Comparison of ENCODE assay signal across 8 cellular contexts in the genomic region with DNA sequence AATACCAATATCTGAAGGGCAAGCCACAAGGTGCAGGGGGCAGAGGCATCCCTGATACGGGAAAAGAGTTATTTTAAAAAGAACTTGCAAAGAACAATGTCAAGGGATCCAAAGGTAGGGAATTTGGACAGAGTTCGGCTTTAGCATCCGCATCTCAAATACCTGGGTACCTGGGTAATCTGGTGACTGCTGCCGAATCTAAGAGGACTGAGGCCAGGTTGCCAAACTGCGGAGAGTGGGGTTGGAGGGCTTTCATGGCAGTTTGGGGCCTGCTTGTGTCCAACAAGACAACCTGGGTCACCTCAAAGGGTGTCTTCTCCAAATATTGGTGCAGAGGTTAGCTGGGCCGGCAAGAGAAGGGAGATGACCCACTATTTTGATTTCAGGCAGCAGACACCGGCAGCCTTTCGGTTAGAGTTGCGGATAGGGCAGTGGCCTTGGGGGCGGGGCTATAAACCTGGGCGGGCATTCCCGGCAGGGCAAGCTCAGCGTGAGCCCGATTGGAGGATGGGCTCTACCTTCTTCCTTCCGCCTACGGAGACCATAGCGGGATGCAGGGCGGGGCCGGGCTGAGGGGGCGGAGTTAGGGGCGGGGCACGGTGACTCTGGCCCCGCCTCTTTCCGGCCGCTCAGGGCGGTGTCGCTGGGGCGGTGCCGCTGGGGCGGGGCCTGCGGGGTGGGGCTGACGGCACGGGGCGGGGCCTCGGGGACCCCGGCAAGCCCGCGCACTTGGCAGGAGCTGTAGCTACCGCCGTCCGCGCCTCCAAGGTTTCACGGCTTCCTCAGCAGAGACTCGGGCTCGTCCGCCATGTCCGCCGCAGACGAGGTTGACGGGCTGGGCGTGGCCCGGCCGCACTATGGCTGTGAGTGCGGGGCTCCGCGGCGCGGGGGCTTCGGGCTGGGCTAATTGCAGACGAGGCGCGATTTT. TPM values are rescaled to one million over a fixed set of nuclear protein-coding genes. Genes with fewer than 3 reads are reported as not detected.
A peak's percentile ranks its signal among the peaks of the same experiment; 100 is the strongest.
DNase-seq lines count a peak whose midpoint lies in the region; ATAC-seq and FAIRE-seq lines count a peak whose summit lies in the region.

Gene IQGAP1 (plus strand): TSS at position 709 of the 928 bp plus-strand sequence. CDS start 100 bp downstream, at position 809.

- H3K36me3 Mint-ChIP-seq in naive thymus-derived CD4-positive, alpha-beta T cell = peaks cover 14 to 23% (median 20%) of the 10 kb centered on the region in 5 donors
- H3K36me3 Mint-ChIP-seq in stimulated activated naive B cell treated with anti-CD40 and anti-IgM and Interleukin-4, amounts not matched to agents 10 μg/mL and 1 μg/mL and 100 μg/mL, for 72 hours = peaks cover 27 to 35% of the 10 kb centered on the region in 2 donors

- peaks cover 29 to 33% of the 10 kb centered on the region in 2 donors for H3K4me1 ChIP-seq in naive thymus-derived CD4-positive, alpha-beta T cell (ENCODE audit: control insufficient read depth in 2 of 2, insufficient read depth in 2 of 2, low read length in 2 of 2)

- no peaks in the 10 kb centered on the region for H3K9me3 ChIP-seq in KOPT-K1 (ENCODE audit: insufficient read depth, low read length, poor library complexity, severe bottlenecking)
- no peaks in the 10 kb centered on the region for H3K9me3 ChIP-seq in naive thymus-derived CD4-positive, alpha-beta T cell (ENCODE audit: control insufficient read depth in 2 of 3, low read length in 3 of 3)

- DNase-seq in DMS79 (lab: John Stamatoyannopoulos, UW) (peak; percentile 68), RCC 7860 (ENCODE audit: low spot score) (peak; percentile 94), activated T-helper 1 cell treated with Interleukin-2 at 50 U/mL for 16 hours (ENCODE audit: low read depth) (peak; percentile 92), fibroblast of gingiva (ENCODE audit: low read depth) (peak; percentile 96)
- DNase-seq in naive thymus-derived CD4-positive, alpha-beta T cell = peak; percentile 91 to 96 (median 94)
- DNase-seq in stimulated activated naive B cell treated with anti-CD40 and anti-IgM and Interleukin-4, amounts not matched to agents 10 μg/mL and 1 μg/mL and 100 μg/mL, for 72 hours = peak; percentile 94

- peak within 1 kb of the TSS; percentile 88 for H3K4me3 ChIP-seq in naive thymus-derived CD4-positive, alpha-beta T cell (ENCODE audit: low read length)

- ATAC-seq in GM21786 (IDR thresholded peaks at IDR 0.05; ENCODE audit: unreplicated experiment) = peak; percentile 96
- ATAC-seq in naive thymus-derived CD4-positive, alpha-beta T cell = peak; percentile 97
- ATAC-seq in stimulated activated naive B cell treated with anti-CD40 and anti-IgM and Interleukin-4, amounts not matched to agents 10 μg/mL and 1 μg/mL and 100 μg/mL, for 72 hours (replicated peaks) = peak; percentile 86 to 92

- peak within 1 kb of the TSS; percentile 68 to 99 (median 94) for H3K27ac Mint-ChIP-seq in naive thymus-derived CD4-positive, alpha-beta T cell
- peak within 1 kb of the TSS; percentile 99 for H3K27ac Mint-ChIP-seq in stimulated activated naive B cell treated with anti-CD40 and anti-IgM and Interleukin-4, amounts not matched to agents 10 μg/mL and 1 μg/mL and 100 μg/mL, for 72 hours

- H3K27ac ChIP-seq in KOPT-K1 (ENCODE audit: low read depth, low read length, poor library complexity, severe bottlenecking) = peak within 1 kb of the TSS; percentile 75
- peak within 1 kb of the TSS; percentile 93 for H3K27ac ChIP-seq in naive thymus-derived CD4-positive, alpha-beta T cell (ENCODE audit: low read depth, low read length)

- peaks cover 29% of the 10 kb centered on the region for H3K36me3 ChIP-seq in KOPT-K1 (ENCODE audit: insufficient read depth, low read length)
- H3K36me3 ChIP-seq in naive thymus-derived CD4-positive, alpha-beta T cell (ENCODE audit: control insufficient read depth in 2 of 3, insufficient read depth in 3 of 3, low read length in 3 of 3) = peaks cover 0 to 7% (median 0%) of the 10 kb centered on the region in 3 experiments

- CTCF ChIA-PET in naive thymus-derived CD4-positive, alpha-beta T cell (lab: Charles Lee) = interaction anchor here (0.6 to 2.0 kb wide), 4 partner anchors 10 to 542 kb away, joined by 3 to 7 read pairs (median 3); no protein-coding TSS in a partner anchor

- H3K27me3 Mint-ChIP-seq in naive thymus-derived CD4-positive, alpha-beta T cell = no peaks in the 10 kb centered on the region
- H3K27me3 Mint-ChIP-seq in stimulated activated naive B cell treated with anti-CD40 and anti-IgM and Interleukin-4, amounts not matched to agents 10 μg/mL and 1 μg/mL and 100 μg/mL, for 72 hours = no peaks in the 10 kb centered on the region

- H3K9me3 Mint-ChIP-seq in naive thymus-derived CD4-positive, alpha-beta T cell = peaks cover 0 to 1% (median 0%) of the 10 kb centered on the region in 11 donors
- H3K9me3 Mint-ChIP-seq in stimulated activated naive B cell treated with anti-CD40 and anti-IgM and Interleukin-4, amounts not matched to agents 10 μg/mL and 1 μg/mL and 100 μg/mL, for 72 hours = no peaks in the 10 kb centered on the region

- peaks cover 38 to 56% (median 50%) of the 10 kb centered on the region in 7 donors for H3K4me1 Mint-ChIP-seq in naive thymus-derived CD4-positive, alpha-beta T cell
- peaks cover 30 to 45% of the 10 kb centered on the region in 2 donors for H3K4me1 Mint-ChIP-seq in stimulated activated naive B cell treated with anti-CD40 and anti-IgM and Interleukin-4, amounts not matched to agents 10 μg/mL and 1 μg/mL and 100 μg/mL, for 72 hours

- no peak for FAIRE-seq in RCC 7860 (lab: Jason Lieb, UNC)

- peak within 1 kb of the TSS; percentile 80 to 95 (median 92) for H3K4me3 Mint-ChIP-seq in naive thymus-derived CD4-positive, alpha-beta T cell
- H3K4me3 Mint-ChIP-seq in stimulated activated naive B cell treated with anti-CD40 and anti-IgM and Interleukin-4, amounts not matched to agents 10 μg/mL and 1 μg/mL and 100 μg/mL, for 72 hours = peak within 1 kb of the TSS; percentile 95 to 96

- POLR2A ChIA-PET in naive thymus-derived CD4-positive, alpha-beta T cell (lab: Charles Lee) = interaction anchor here (0.5 to 4.6 kb wide), 11 partner anchors 11 to 354 kb away, joined by 3 to 48 read pairs (median 4); no protein-coding TSS in a partner anchor

- intact Hi-C loops in naive thymus-derived CD4-positive, alpha-beta T cell (cut with micrococcal nuclease) = loop anchor here (1.0 to 5.0 kb wide), 13 partner anchors 10 to 548 kb away; partner anchors contain the start of genes GDPGP1 (in 2 of the 2), UNC45A (in 2 of the 2), NGRN (in 1 of the 2) and ZNF774 (in 1 of the 2)

- H3K27me3 ChIP-seq in naive thymus-derived CD4-positive, alpha-beta T cell (ENCODE audit: control insufficient read depth in 2 of 2, insufficient read depth in 2 of 2, low read length in 2 of 2) = no peaks in the 10 kb centered on the region

RNA-seq across cellular contexts. Expression of gene IQGAP1, which starts in this region (rescaled TPM):
- 100 to 1,000 TPM in 2 of 5 experiments, 10 to 100 TPM in 3; 81.8 to 263 (median 93.8) TPM for total RNA-seq in naive thymus-derived CD4-positive, alpha-beta T cell
- 10 to 100 TPM; 73.9 to 79.4 TPM for polyA plus RNA-seq in naive thymus-derived CD4-positive, alpha-beta T cell

Comparison
In these comparisons a context has a peak if more than half of its experiments do, and no peak if none do; other contexts are left out.
1. Peak in every context shown above with its lines: DNase-seq, ATAC-seq, H3K4me3 ChIP-seq and H3K27ac ChIP-seq.